Comparison of ENCODE assay signal across 1 cellular context in genomic region chr1:203627819-203628184, GRCh38.
TF ChIP-seq lines count a peak whose summit lies in the region.

No MANE protein-coding gene starts in this region.

TF ChIP-seq in IMR-90, 13 proteins besides CTCF, POLR2A, EP300 and RAD21:
- no peak for TF ChIP-seq FOS (IDR thresholded peaks at IDR 0.05; ENCODE audit: low read depth, low read length)
- no peak for TF ChIP-seq SMC3 (IDR thresholded peaks at IDR 0.05; ENCODE audit: low read depth, low read length)
- TF ChIP-seq ELK1 (IDR thresholded peaks at IDR 0.05; ENCODE audit: borderline replicate concordance, low read depth, low read length), result no peak
- no peak for TF ChIP-seq NFE2L2 (IDR thresholded peaks at IDR 0.05; ENCODE audit: low read depth, low read length)
- no peak for TF ChIP-seq MAZ (IDR thresholded peaks at IDR 0.05; ENCODE audit: borderline replicate concordance, low read depth, low read length)
- no peak for TF ChIP-seq USF2 (IDR thresholded peaks at IDR 0.05; ENCODE audit: low read depth, low read length)
- no peak for TF ChIP-seq RFX5 (IDR thresholded peaks at IDR 0.05; ENCODE audit: low read depth, low read length)
TF ChIP-seq in IMR-90: peak in this region for 0.
